Comparison of ENCODE assay signal across 10 cellular contexts in genomic region chr18:35043207-35043606, GRCh38. TPM values are rescaled to one million over a fixed set of nuclear protein-coding genes. Genes with fewer than 3 reads are reported as not detected.
DNase-seq lines count a peak whose midpoint lies in the region; ATAC-seq and TF ChIP-seq lines count a peak whose summit lies in the region.
"Had no signal": no experiment of that assay in that cellular context is flagged by ENCODE, and none has a peak within 500 bp of the region (broad histone marks: within the 10 kb centered on the region; RNA-seq: fewer than 3 reads in every experiment).

No MANE protein-coding gene starts in this region.

- ATAC-seq in activated CD8-positive, alpha-beta memory T cell treated with anti-CD3 and anti-CD28 coated beads, Interleukin-2, amount 10 ng/mL, durations not matched to agents 7 days and 5 days: no peak
- ATAC-seq in left lung (no peak), GM21723 (IDR thresholded peaks at IDR 0.05; ENCODE audit: unreplicated experiment) (no peak), GM21825 (IDR thresholded peaks at IDR 0.05; ENCODE audit: unreplicated experiment) (no peak)

- H3K4me3 ChIP-seq in left lung: peak overlapping the region in 1 of 2 donors; percentile 63
- H3K4me3 ChIP-seq in suprapubic skin: peak overlapping the region; percentile 83

- H3K36me3 Mint-ChIP-seq in activated CD8-positive, alpha-beta memory T cell treated with anti-CD3 and anti-CD28 coated beads, Interleukin-2, amount 10 ng/mL, durations not matched to agents 7 days and 5 days: peaks cover 6% of the 10 kb centered on the region
- H3K36me3 Mint-ChIP-seq in activated T-helper 2 cell treated with anti-CD3 and anti-CD28 coated beads, Interferon-gamma antibody, Interleukin-2, Interleukin-4, amounts not matched to agents 10 μg/mL and 5 μg/mL and 100 μg/mL, durations not matched to agents 14 hours and 24 hours and 36 hours (ENCODE audit: low read depth): peaks cover 5% of the 10 kb centered on the region

- TF ChIP-seq CTCF in left lung (IDR thresholded peaks at IDR 0.05) (no peak), suprapubic skin (IDR thresholded peaks at IDR 0.05) (no peak)

- H3K27me3 Mint-ChIP-seq in activated CD8-positive, alpha-beta memory T cell treated with anti-CD3 and anti-CD28 coated beads, Interleukin-2, amount 10 ng/mL, durations not matched to agents 7 days and 5 days: no peaks in the 10 kb centered on the region
- H3K27me3 Mint-ChIP-seq in activated T-helper 2 cell treated with anti-CD3 and anti-CD28 coated beads, Interferon-gamma antibody, Interleukin-2, Interleukin-4, amounts not matched to agents 10 μg/mL and 5 μg/mL and 100 μg/mL, durations not matched to agents 14 hours and 24 hours and 36 hours (ENCODE audit: low read depth): no peaks in the 10 kb centered on the region

- H3K27me3 ChIP-seq in left lung (no peaks in the 10 kb centered on the region), suprapubic skin (no peaks in the 10 kb centered on the region)

- H3K9me3 Mint-ChIP-seq in activated CD8-positive, alpha-beta memory T cell treated with anti-CD3 and anti-CD28 coated beads, Interleukin-2, amount 10 ng/mL, durations not matched to agents 7 days and 5 days (ENCODE audit: low read depth): no peaks in the 10 kb centered on the region
- peaks cover 4% of the 10 kb centered on the region for H3K9me3 Mint-ChIP-seq in activated T-helper 2 cell treated with anti-CD3 and anti-CD28 coated beads, Interferon-gamma antibody, Interleukin-2, Interleukin-4, amounts not matched to agents 10 μg/mL and 5 μg/mL and 100 μg/mL, durations not matched to agents 14 hours and 24 hours and 36 hours

- TF ChIP-seq POLR2A in suprapubic skin (IDR thresholded peaks at IDR 0.05): no peak

- 61% methylated on average over 5 of the region's 5 CpGs for WGBS in suprapubic skin

- peak overlapping the region; percentile 80 to 86 for H3K27ac ChIP-seq in left lung
- no peak overlapping the region for H3K27ac ChIP-seq in suprapubic skin

- CTCF ChIA-PET in activated CD8-positive, alpha-beta memory T cell treated with anti-CD3 and anti-CD28 coated beads, Interleukin-2, amount 10 ng/mL, durations not matched to agents 7 days and 5 days (lab: Charles Lee): interaction anchor here (3.7 kb wide), 1 partner anchor 13 kb away, joined by 41 read pairs; no protein-coding TSS in a partner anchor

- no peak for DNase-seq in activated CD8-positive, alpha-beta memory T cell treated with anti-CD3 and anti-CD28 coated beads, Interleukin-2, amount 10 ng/mL, durations not matched to agents 7 days and 5 days
- no peak for DNase-seq in activated CD8-positive, alpha-beta memory T cell treated with anti-CD3 and anti-CD28 coated beads, Interleukin-2, amount 50 U/mL, for 48 hours
- DNase-seq in activated T-helper 2 cell treated with anti-CD3 and anti-CD28 coated beads, Interferon-gamma antibody, Interleukin-2, Interleukin-4, amounts not matched to agents 10 μg/mL and 5 μg/mL and 100 μg/mL, durations not matched to agents 14 hours and 24 hours and 36 hours (ENCODE audit: low spot score): no peak
- DNase-seq in left lung: no peak
- no peak for DNase-seq in suprapubic skin (ENCODE audit: low spot score in 2 of 2)
- DNase-seq in DMS 273 treated with DMSO at 0.1 percent for 48 hours (lab: John Stamatoyannopoulos, UW): no peak
- DNase-seq: SHP77 treated with DMSO at 0.1 percent for 48 hours; stimulated activated CD4-positive, alpha-beta T cell treated with anti-CD3 and anti-CD28 coated beads, Interleukin-15, amount 100 ng/mL, for 24 hours had no signal

- peak overlapping the region; percentile 96 for H3K4me3 Mint-ChIP-seq in activated CD8-positive, alpha-beta memory T cell treated with anti-CD3 and anti-CD28 coated beads, Interleukin-2, amount 10 ng/mL, durations not matched to agents 7 days and 5 days
- peak overlapping the region; percentile 95 for H3K4me3 Mint-ChIP-seq in activated T-helper 2 cell treated with anti-CD3 and anti-CD28 coated beads, Interferon-gamma antibody, Interleukin-2, Interleukin-4, amounts not matched to agents 10 μg/mL and 5 μg/mL and 100 μg/mL, durations not matched to agents 14 hours and 24 hours and 36 hours (ENCODE audit: low read depth)

- intact Hi-C loops in activated T-helper 2 cell treated with anti-CD3 and anti-CD28 coated beads, Interferon-gamma antibody, Interleukin-2, Interleukin-4, amounts not matched to agents 10 μg/mL and 5 μg/mL and 100 μg/mL, durations not matched to agents 14 hours and 24 hours and 36 hours (cut with micrococcal nuclease): loop anchor here (2.0 to 10.0 kb wide), 7 partner anchors 64 to 1084 kb away; partner anchors contain the start of genes ELP2, INO80C, RMP24 and RPRD1A
- intact Hi-C loops in left lung (cut with DNase I): no loop called here

- no peak for TF ChIP-seq EP300 in suprapubic skin (IDR thresholded peaks at IDR 0.05)

- H3K27ac Mint-ChIP-seq in activated CD8-positive, alpha-beta memory T cell treated with anti-CD3 and anti-CD28 coated beads, Interleukin-2, amount 10 ng/mL, durations not matched to agents 7 days and 5 days: peak overlapping the region; percentile 99
- peak overlapping the region; percentile 99 for H3K27ac Mint-ChIP-seq in activated T-helper 2 cell treated with anti-CD3 and anti-CD28 coated beads, Interferon-gamma antibody, Interleukin-2, Interleukin-4, amounts not matched to agents 10 μg/mL and 5 μg/mL and 100 μg/mL, durations not matched to agents 14 hours and 24 hours and 36 hours

- peaks cover 67% of the 10 kb centered on the region for H3K4me1 Mint-ChIP-seq in activated CD8-positive, alpha-beta memory T cell treated with anti-CD3 and anti-CD28 coated beads, Interleukin-2, amount 10 ng/mL, durations not matched to agents 7 days and 5 days
- H3K4me1 Mint-ChIP-seq in activated T-helper 2 cell treated with anti-CD3 and anti-CD28 coated beads, Interferon-gamma antibody, Interleukin-2, Interleukin-4, amounts not matched to agents 10 μg/mL and 5 μg/mL and 100 μg/mL, durations not matched to agents 14 hours and 24 hours and 36 hours (ENCODE audit: low read depth): peaks cover 64% of the 10 kb centered on the region

- H3K36me3 ChIP-seq in left lung (no peaks in the 10 kb centered on the region), suprapubic skin (no peaks in the 10 kb centered on the region)

- H3K9me3 ChIP-seq in left lung (no peaks in the 10 kb centered on the region), suprapubic skin (no peaks in the 10 kb centered on the region)

- H3K4me1 ChIP-seq in left lung: peaks cover 24 to 65% of the 10 kb centered on the region in 2 donors
- peaks cover 43% of the 10 kb centered on the region for H3K4me1 ChIP-seq in suprapubic skin

RNA-seq across cellular contexts. Expression of gene MAPRE2, which starts 2.0 kb away (rescaled TPM):
- total RNA-seq in activated CD8-positive, alpha-beta memory T cell treated with anti-CD3 and anti-CD28 coated beads, Interleukin-2, amount 10 ng/mL, durations not matched to agents 7 days and 5 days: 10 to 100 TPM; 40.2 to 49.0 TPM
- total RNA-seq in activated T-helper 2 cell treated with anti-CD3 and anti-CD28 coated beads, Interferon-gamma antibody, Interleukin-2, Interleukin-4, amounts not matched to agents 10 μg/mL and 5 μg/mL and 100 μg/mL, durations not matched to agents 14 hours and 24 hours and 36 hours: 42.7 and 44.6 TPM in 2 replicates
- total RNA-seq in left lung (10 to 100 TPM; 37.4 to 37.5 TPM), suprapubic skin (10 to 100 TPM; 29.9 to 51.2 (median 37.2) TPM)
